ENCODE assay signal across 8 cellular contexts in the genomic region with DNA sequence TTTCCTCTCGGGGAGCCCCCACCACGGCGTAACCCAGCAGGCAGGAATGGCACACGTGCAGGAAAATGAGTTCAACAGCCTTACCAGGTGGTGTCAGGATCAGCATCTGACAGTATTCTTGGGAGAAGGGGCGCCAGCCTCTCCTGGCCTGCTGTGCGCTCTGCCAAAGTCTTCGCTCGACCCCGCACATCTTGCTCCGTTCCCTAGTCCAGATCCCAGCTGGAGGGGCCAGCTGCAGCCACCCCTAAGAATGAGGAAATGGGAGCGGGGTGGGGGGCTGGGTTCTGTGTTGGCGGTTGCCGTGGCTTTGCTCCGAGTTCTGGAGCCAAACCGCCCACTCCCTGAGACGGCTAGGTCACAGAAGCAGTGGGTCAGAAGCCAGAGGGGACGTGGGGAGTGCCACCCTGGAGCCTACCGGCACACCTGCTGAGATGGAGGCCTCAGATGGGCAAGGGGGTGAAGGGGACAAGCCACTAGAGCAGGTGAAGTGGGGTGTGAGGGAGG. TPM values are rescaled to one million over a fixed set of nuclear protein-coding genes. Genes with fewer than 3 reads are reported as not detected.
A peak's percentile ranks its signal among the peaks of the same experiment; 100 is the strongest.
DNase-seq lines count a peak whose midpoint lies in the region; ATAC-seq and TF ChIP-seq lines count a peak whose summit lies in the region.

A gene (plus strand): TSS at position 328 of the 504 bp plus-strand sequence. CDS start 104 bp downstream, at position 432.

- H3K9ac ChIP-seq in HUES48 (ENCODE audit: low read depth, low read length) (peak within 1 kb of the TSS; percentile 74), iPS-18a (ENCODE audit: low read length) (peak within 1 kb of the TSS; percentile 24)

- no peaks in the 10 kb centered on the region for H3K9me3 ChIP-seq in HUES48 (ENCODE audit: control insufficient read depth, insufficient read depth, low read length)
- no peaks in the 10 kb centered on the region for H3K9me3 ChIP-seq in iPS-18a (ENCODE audit: control insufficient read depth, low read depth, low read length)

- H3K27ac ChIP-seq in HUES48 (ENCODE audit: low read depth, low read length) (no peak within 1 kb of the TSS), iPS-18a (ENCODE audit: low read length) (no peak within 1 kb of the TSS)

- H3K27me3 ChIP-seq in HUES48 (ENCODE audit: control insufficient read depth, insufficient read depth, low read length) (peaks cover 11% of the 10 kb centered on the region), iPS-18a (ENCODE audit: control insufficient read depth, insufficient read depth, low read length) (peaks cover 11% of the 10 kb centered on the region)

- TF ChIP-seq CTCF in omental fat pad (IDR thresholded peaks at IDR 0.05), result no peak

- H3K9me3 Mint-ChIP-seq in activated naive CD8-positive, alpha-beta T cell treated with anti-CD3 and anti-CD28 coated beads for 36 hours, result no peaks in the 10 kb centered on the region
- H3K9me3 Mint-ChIP-seq in stimulated activated memory B cell treated with anti-CD40 and anti-IgM and Interleukin-4, amounts not matched to agents 10 μg/mL and 1 μg/mL and 100 μg/mL, for 72 hours, result no peaks in the 10 kb centered on the region

- ATAC-seq in stimulated activated memory B cell treated with anti-CD40 and anti-IgM and Interleukin-4, amounts not matched to agents 10 μg/mL and 1 μg/mL and 100 μg/mL, for 72 hours, result no peak
- ATAC-seq in HG03045 (IDR thresholded peaks at IDR 0.05; ENCODE audit: unreplicated experiment) (no peak), omental fat pad (ENCODE audit: low FRiP score) (no peak)

- no peak for DNase-seq in activated naive CD8-positive, alpha-beta T cell treated with anti-CD3 and anti-CD28 coated beads for 36 hours
- DNase-seq in NCI-H1436 (lab: John Stamatoyannopoulos, UW) (no peak), omental fat pad (ENCODE audit: low spot score) (no peak)
- DNase-seq in activated CD4-positive, CD25-positive, alpha-beta regulatory T cell treated with anti-CD3 and anti-CD28 coated beads, Interleukin-2, amount 50 U/mL, for 72 hours, result no peak

- peak within 1 kb of the TSS; percentile 85 for H3K4me3 ChIP-seq in HUES48 (ENCODE audit: low read depth, low read length)
- peak within 1 kb of the TSS; percentile 60 for H3K4me3 ChIP-seq in iPS-18a (ENCODE audit: low read length)

- H3K27ac Mint-ChIP-seq in activated naive CD8-positive, alpha-beta T cell treated with anti-CD3 and anti-CD28 coated beads for 36 hours, result peak within 1 kb of the TSS; percentile 68
- peak within 1 kb of the TSS; percentile 78 for H3K27ac Mint-ChIP-seq in stimulated activated memory B cell treated with anti-CD40 and anti-IgM and Interleukin-4, amounts not matched to agents 10 μg/mL and 1 μg/mL and 100 μg/mL, for 72 hours

- no peaks in the 10 kb centered on the region for H3K27me3 Mint-ChIP-seq in activated naive CD8-positive, alpha-beta T cell treated with anti-CD3 and anti-CD28 coated beads for 36 hours
- no peaks in the 10 kb centered on the region for H3K27me3 Mint-ChIP-seq in stimulated activated memory B cell treated with anti-CD40 and anti-IgM and Interleukin-4, amounts not matched to agents 10 μg/mL and 1 μg/mL and 100 μg/mL, for 72 hours

- H3K4me1 Mint-ChIP-seq in activated naive CD8-positive, alpha-beta T cell treated with anti-CD3 and anti-CD28 coated beads for 36 hours, result peaks cover 6% of the 10 kb centered on the region
- peaks cover 21% of the 10 kb centered on the region for H3K4me1 Mint-ChIP-seq in stimulated activated memory B cell treated with anti-CD40 and anti-IgM and Interleukin-4, amounts not matched to agents 10 μg/mL and 1 μg/mL and 100 μg/mL, for 72 hours

- H3K4me3 Mint-ChIP-seq in activated naive CD8-positive, alpha-beta T cell treated with anti-CD3 and anti-CD28 coated beads for 36 hours, result peak within 1 kb of the TSS; percentile 75
- peak within 1 kb of the TSS; percentile 82 for H3K4me3 Mint-ChIP-seq in stimulated activated memory B cell treated with anti-CD40 and anti-IgM and Interleukin-4, amounts not matched to agents 10 μg/mL and 1 μg/mL and 100 μg/mL, for 72 hours

- H3K36me3 ChIP-seq in HUES48 (ENCODE audit: control insufficient read depth, insufficient read depth, low read length) (no peaks in the 10 kb centered on the region), iPS-18a (ENCODE audit: control insufficient read depth, low read depth, low read length) (no peaks in the 10 kb centered on the region)

- no peaks in the 10 kb centered on the region for H3K36me3 Mint-ChIP-seq in activated naive CD8-positive, alpha-beta T cell treated with anti-CD3 and anti-CD28 coated beads for 36 hours
- H3K36me3 Mint-ChIP-seq in stimulated activated memory B cell treated with anti-CD40 and anti-IgM and Interleukin-4, amounts not matched to agents 10 μg/mL and 1 μg/mL and 100 μg/mL, for 72 hours, result no peaks in the 10 kb centered on the region

- H3K4me1 ChIP-seq in HUES48 (ENCODE audit: control insufficient read depth, insufficient read depth, low read length), result peaks cover 10% of the 10 kb centered on the region; the same call in 1 of the 2 replicates
- H3K4me1 ChIP-seq in iPS-18a (ENCODE audit: control insufficient read depth, low read depth, low read length), result no peaks in the 10 kb centered on the region

RNA-seq across cellular contexts. Expression of the gene that starts here (rescaled TPM):
- under 1 TPM in 1 of 2 experiments, not detected in 1; 0.24 TPM for total RNA-seq in activated naive CD8-positive, alpha-beta T cell treated with anti-CD3 and anti-CD28 coated beads for 36 hours
- total RNA-seq in omental fat pad, result not detected
